Comparison of ENCODE assay signal across 12 cellular contexts in genomic region chr2:86789687-86790133, GRCh38. TPM values are rescaled to one million over a fixed set of nuclear protein-coding genes. Genes with fewer than 3 reads are reported as not detected.
A peak's percentile ranks its signal among the peaks of the same experiment; 100 is the strongest.
DNase-seq lines count a peak whose midpoint lies in the region; ATAC-seq lines count a peak whose summit lies in the region.
"Had no signal": no experiment of that assay in that cellular context is flagged by ENCODE, and none has a peak within 500 bp of the region (broad histone marks: within the 10 kb centered on the region; RNA-seq: fewer than 3 reads in every experiment).

No MANE protein-coding gene starts in this region.

- H3K36me3 Mint-ChIP-seq in activated CD8-positive, alpha-beta T cell treated with anti-CD3 and anti-CD28 coated beads, Interleukin-2, amount 10 ng/mL, durations not matched to agents 7 days and 5 days (ENCODE audit: low read depth), result peaks cover 68% of the 10 kb centered on the region
- H3K36me3 Mint-ChIP-seq in stimulated activated naive CD8-positive, alpha-beta T cell treated with anti-CD3 and anti-CD28 coated beads, Interleukin-15, Interleukin-2, amounts not matched to agents 100 ng/mL and 50 ng/mL, for 24 hours (ENCODE audit: low read depth), result peaks cover 41% of the 10 kb centered on the region

- no peak for ATAC-seq in activated CD8-positive, alpha-beta T cell treated with anti-CD3 and anti-CD28 coated beads, Interleukin-2, amount 10 ng/mL, durations not matched to agents 7 days and 5 days
- ATAC-seq in GM18907 (IDR thresholded peaks at IDR 0.05; ENCODE audit: unreplicated experiment), result no peak
- ATAC-seq: HCT116, left cardiac atrium had no signal

- peak overlapping the region; percentile 99 for H3K27ac Mint-ChIP-seq in activated CD8-positive, alpha-beta T cell treated with anti-CD3 and anti-CD28 coated beads, Interleukin-2, amount 10 ng/mL, durations not matched to agents 7 days and 5 days
- H3K27ac Mint-ChIP-seq in stimulated activated naive CD8-positive, alpha-beta T cell treated with anti-CD3 and anti-CD28 coated beads, Interleukin-15, Interleukin-2, amounts not matched to agents 100 ng/mL and 50 ng/mL, for 24 hours, result peak overlapping the region; percentile 97

- H3K4me3 Mint-ChIP-seq in activated CD8-positive, alpha-beta T cell treated with anti-CD3 and anti-CD28 coated beads, Interleukin-2, amount 10 ng/mL, durations not matched to agents 7 days and 5 days, result peak overlapping the region; percentile 95
- peak overlapping the region; percentile 97 for H3K4me3 Mint-ChIP-seq in stimulated activated naive CD8-positive, alpha-beta T cell treated with anti-CD3 and anti-CD28 coated beads, Interleukin-15, Interleukin-2, amounts not matched to agents 100 ng/mL and 50 ng/mL, for 24 hours

- POLR2A ChIA-PET in activated CD8-positive, alpha-beta T cell treated with anti-CD3 and anti-CD28 coated beads, Interleukin-2, amount 10 ng/mL, durations not matched to agents 7 days and 5 days (lab: Charles Lee), result interaction anchor here (1.3 to 9.9 kb wide), 4 partner anchors 10 to 34 kb away, joined by 4 to 329 read pairs (median 24); no protein-coding TSS in a partner anchor

- peaks cover 63% of the 10 kb centered on the region for H3K4me1 Mint-ChIP-seq in activated CD8-positive, alpha-beta T cell treated with anti-CD3 and anti-CD28 coated beads, Interleukin-2, amount 10 ng/mL, durations not matched to agents 7 days and 5 days (ENCODE audit: low read depth)
- peaks cover 84% of the 10 kb centered on the region for H3K4me1 Mint-ChIP-seq in stimulated activated naive CD8-positive, alpha-beta T cell treated with anti-CD3 and anti-CD28 coated beads, Interleukin-15, Interleukin-2, amounts not matched to agents 100 ng/mL and 50 ng/mL, for 24 hours (ENCODE audit: low read depth)

- CTCF ChIA-PET in activated CD8-positive, alpha-beta T cell treated with anti-CD3 and anti-CD28 coated beads, Interleukin-2, amount 10 ng/mL, durations not matched to agents 7 days and 5 days (lab: Charles Lee), result interaction anchor here (19.7 kb wide), 1 partner anchor 18 kb away, joined by 243 read pairs; no protein-coding TSS in a partner anchor

- H3K27me3 Mint-ChIP-seq in activated CD8-positive, alpha-beta T cell treated with anti-CD3 and anti-CD28 coated beads, Interleukin-2, amount 10 ng/mL, durations not matched to agents 7 days and 5 days (ENCODE audit: low read depth), result no peaks in the 10 kb centered on the region
- H3K27me3 Mint-ChIP-seq in stimulated activated naive CD8-positive, alpha-beta T cell treated with anti-CD3 and anti-CD28 coated beads, Interleukin-15, Interleukin-2, amounts not matched to agents 100 ng/mL and 50 ng/mL, for 24 hours, result no peaks in the 10 kb centered on the region

- peak; percentile 69 for DNase-seq in activated CD8-positive, alpha-beta memory T cell treated with anti-CD3 and anti-CD28 coated beads for 24 hours
- DNase-seq in activated CD8-positive, alpha-beta memory T cell treated with anti-CD3 and anti-CD28 coated beads, Interleukin-2, amount 50 U/mL, for 48 hours, result no peak
- no peak for DNase-seq in activated CD8-positive, alpha-beta T cell treated with anti-CD3 and anti-CD28 coated beads, Interleukin-2, amount 10 ng/mL, durations not matched to agents 7 days and 5 days
- DNase-seq in iPS-NIHi11 (ENCODE audit: low spot score) (peak; percentile 43), NCI-H1092 treated with DMSO at 0.1 percent for 48 hours (lab: John Stamatoyannopoulos, UW) (no peak), NCI-H748 (lab: John Stamatoyannopoulos, UW; ENCODE audit: unreplicated experiment) (no peak)
- DNase-seq: left cardiac atrium, NCI-H446 had no signal

- no peaks in the 10 kb centered on the region for H3K9me3 Mint-ChIP-seq in activated CD8-positive, alpha-beta T cell treated with anti-CD3 and anti-CD28 coated beads, Interleukin-2, amount 10 ng/mL, durations not matched to agents 7 days and 5 days (ENCODE audit: insufficient read depth)
- no peaks in the 10 kb centered on the region for H3K9me3 Mint-ChIP-seq in stimulated activated naive CD8-positive, alpha-beta T cell treated with anti-CD3 and anti-CD28 coated beads, Interleukin-15, Interleukin-2, amounts not matched to agents 100 ng/mL and 50 ng/mL, for 24 hours

RNA-seq across cellular contexts. Expression of gene CD8A, which starts 1.0 kb away (rescaled TPM):
- total RNA-seq in activated CD8-positive, alpha-beta T cell treated with anti-CD3 and anti-CD28 coated beads, Interleukin-2, amount 10 ng/mL, durations not matched to agents 7 days and 5 days, result 100 to 1,000 TPM; 667 to 675 TPM
- total RNA-seq: MCF 10A had no signal

Comparison
In these comparisons a context has a peak if more than half of its experiments do, and no peak if none do; other contexts are left out.
1. DNase-seq: peak in activated CD8-positive, alpha-beta memory T cell treated with anti-CD3 and anti-CD28 coated beads for 24 hours (single experiment) and iPS-NIHi11 (single experiment); none in activated CD8-positive, alpha-beta memory T cell treated with anti-CD3 and anti-CD28 coated beads, Interleukin-2, amount 50 U/mL, for 48 hours (single experiment), activated CD8-positive, alpha-beta T cell treated with anti-CD3 and anti-CD28 coated beads, Interleukin-2, amount 10 ng/mL, durations not matched to agents 7 days and 5 days (single experiment), NCI-H1092 treated with DMSO at 0.1 percent for 48 hours (single experiment) and NCI-H748 (single experiment).